24 cellular contexts compared by ENCODE assay signal in the genomic region with DNA sequence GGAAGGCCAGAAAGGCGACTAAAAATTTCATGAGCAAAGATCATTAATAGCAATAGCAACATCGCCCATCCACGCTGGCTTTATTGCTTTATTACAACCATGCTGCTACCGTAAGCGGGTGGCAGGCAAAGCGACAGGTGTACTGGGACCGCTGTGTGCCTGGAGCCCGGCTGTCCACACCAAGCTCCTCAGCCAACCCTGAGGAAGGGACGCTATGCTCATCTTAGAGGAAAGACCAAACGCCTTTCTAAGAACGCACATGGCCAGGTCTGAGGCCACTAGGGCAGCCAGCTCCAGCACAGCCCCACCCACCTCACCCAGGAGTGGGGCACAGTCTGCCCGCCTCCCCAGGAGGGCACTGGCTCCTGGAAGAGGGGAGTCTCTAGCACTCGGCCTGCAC.
"Had no signal": no experiment of that assay in that cellular context is flagged by ENCODE, and none has a peak within 500 bp of the region (broad histone marks: within the 10 kb centered on the region; RNA-seq: fewer than 3 reads in every experiment).

No MANE protein-coding gene starts in this region.

- H3K36me3 Mint-ChIP-seq: activated naive CD8-positive, alpha-beta T cell treated with anti-CD3 and anti-CD28 coated beads, Interleukin-2, amount 10 ng/mL, durations not matched to agents 7 days and 5 days; immature natural killer cell; stimulated activated memory B cell treated with anti-CD40 and anti-IgM and Interleukin-4, amounts not matched to agents 10 μg/mL and 1 μg/mL and 100 μg/mL, for 72 hours; type B pancreatic cell had no signal

- H3K9me3 ChIP-seq: left lung, testis had no signal

- H3K4me3 ChIP-seq: cardiac muscle cell, left lung, smooth muscle cell, testis had no signal

- H3K36me3 ChIP-seq: cardiac muscle cell, left lung had no signal

- H3K4me3 Mint-ChIP-seq: activated naive CD8-positive, alpha-beta T cell treated with anti-CD3 and anti-CD28 coated beads, Interleukin-2, amount 10 ng/mL, durations not matched to agents 7 days and 5 days; immature natural killer cell; nephron progenitor cell; stimulated activated memory B cell treated with anti-CD40 and anti-IgM and Interleukin-4, amounts not matched to agents 10 μg/mL and 1 μg/mL and 100 μg/mL, for 72 hours; type B pancreatic cell had no signal

- H3K4me2 ChIP-seq: smooth muscle cell had no signal

- H3K4me1 ChIP-seq: foreskin keratinocyte had no signal

- H2AFZ ChIP-seq: parathyroid adenoma had no signal

- H3K27ac Mint-ChIP-seq: activated naive CD8-positive, alpha-beta T cell treated with anti-CD3 and anti-CD28 coated beads, Interleukin-2, amount 10 ng/mL, durations not matched to agents 7 days and 5 days; immature natural killer cell; stimulated activated memory B cell treated with anti-CD40 and anti-IgM and Interleukin-4, amounts not matched to agents 10 μg/mL and 1 μg/mL and 100 μg/mL, for 72 hours; type B pancreatic cell had no signal

- H3K9ac ChIP-seq: parathyroid adenoma had no signal

- H3K27me3 ChIP-seq: cardiac muscle cell, foreskin keratinocyte, left lung, testis had no signal

- H3K4me1 Mint-ChIP-seq: activated naive CD8-positive, alpha-beta T cell treated with anti-CD3 and anti-CD28 coated beads, Interleukin-2, amount 10 ng/mL, durations not matched to agents 7 days and 5 days; immature natural killer cell had no signal

- DNase-seq: activated CD4-positive, alpha-beta T cell treated with anti-CD3 and anti-CD28 coated beads for 4 hours; activated CD4-positive, alpha-beta T cell treated with anti-CD3 and anti-CD28 coated beads, Interleukin-2, amount 50 U/mL, for 48 hours; activated CD4-positive, CD25-positive, alpha-beta regulatory T cell; activated naive CD4-positive, alpha-beta T cell treated with Interleukin-2 at 50 U/mL for 16 hours; activated naive CD8-positive, alpha-beta T cell treated with anti-CD3 and anti-CD28 coated beads, Interleukin-2, amount 10 ng/mL, durations not matched to agents 7 days and 5 days; activated T-cell treated with anti-CD3 and anti-CD28 coated beads, Interleukin-2, amount 50 U/mL, for 48 hours; amygdala; dermis blood vessel endothelial cell; effector memory CD4-positive, alpha-beta T cell; foreskin keratinocyte; immature natural killer cell; left lung; mammary epithelial cell; nephron progenitor cell; nucleus accumbens; stimulated activated CD4-positive, alpha-beta T cell treated with anti-CD3 and anti-CD28 coated beads, Interleukin-15, amount 100 ng/mL, for 24 hours; T1000; testis had no signal

- ATAC-seq: foreskin keratinocyte; left lung; sciatic nerve; stimulated activated memory B cell treated with anti-CD40 and anti-IgM and Interleukin-4, amounts not matched to agents 10 μg/mL and 1 μg/mL and 100 μg/mL, for 72 hours had no signal

- H3K27ac ChIP-seq: cardiac muscle cell, foreskin keratinocyte, left lung, parathyroid adenoma, testis had no signal

- H3K27me3 Mint-ChIP-seq: activated naive CD8-positive, alpha-beta T cell treated with anti-CD3 and anti-CD28 coated beads, Interleukin-2, amount 10 ng/mL, durations not matched to agents 7 days and 5 days; stimulated activated memory B cell treated with anti-CD40 and anti-IgM and Interleukin-4, amounts not matched to agents 10 μg/mL and 1 μg/mL and 100 μg/mL, for 72 hours; type B pancreatic cell had no signal

- H3K9me3 Mint-ChIP-seq: activated naive CD8-positive, alpha-beta T cell treated with anti-CD3 and anti-CD28 coated beads, Interleukin-2, amount 10 ng/mL, durations not matched to agents 7 days and 5 days; immature natural killer cell; nephron progenitor cell; stimulated activated memory B cell treated with anti-CD40 and anti-IgM and Interleukin-4, amounts not matched to agents 10 μg/mL and 1 μg/mL and 100 μg/mL, for 72 hours; type B pancreatic cell had no signal
